In genomic region chr17:2138318-2138717, GRCh38 we compare ENCODE assay signal across 8 cellular contexts.
DNase-seq lines count a peak whose midpoint lies in the region; ATAC-seq and FAIRE-seq lines count a peak whose summit lies in the region.

No MANE protein-coding gene starts in this region.

- WGBS in small intestine, 3 donors, result 44 to 67% (median 56%) methylated on average over 1 of the region's 1 CpG

- H3K9me3 Mint-ChIP-seq in CD4-positive, CD25-positive, alpha-beta regulatory T cell, result no peaks in the 10 kb centered on the region

- H3K27me3 Mint-ChIP-seq in CD4-positive, CD25-positive, alpha-beta regulatory T cell, result no peaks in the 10 kb centered on the region

- peak overlapping the region; percentile 21; the same call in 1 of the 2 replicates for H3K9ac ChIP-seq in Karpas-422 (ENCODE audit: low read length)

- H3K36me3 ChIP-seq in CD4-positive, CD25-positive, alpha-beta regulatory T cell (ENCODE audit: control insufficient read depth, insufficient read depth, low read length), result peaks cover 9% of the 10 kb centered on the region
- H3K36me3 ChIP-seq in Karpas-422 (ENCODE audit: insufficient read depth, low read length) (no peaks in the 10 kb centered on the region), small intestine (ENCODE audit: control insufficient read depth in 2 of 2, insufficient read depth in 2 of 2, low read length in 2 of 2) (no peaks in the 10 kb centered on the region)

- no peak overlapping the region for H3K4me3 ChIP-seq in CD4-positive, CD25-positive, alpha-beta regulatory T cell (ENCODE audit: low read depth, low read length)
- H3K4me3 ChIP-seq in Karpas-422 (ENCODE audit: low read length) (no peak overlapping the region), small intestine (ENCODE audit: low read depth in 1 of 2, low read length in 2 of 2) (no peak overlapping the region)

- peak; percentile 78 to 88 for ATAC-seq in CD4-positive, CD25-positive, alpha-beta regulatory T cell (ENCODE audit: low read depth in 2 of 2)
- peak; percentile 72 for ATAC-seq in GM19035 (IDR thresholded peaks at IDR 0.05; ENCODE audit: unreplicated experiment)
- ATAC-seq in HG03520 (IDR thresholded peaks at IDR 0.05; ENCODE audit: unreplicated experiment), result no peak
- no peak for ATAC-seq in HG03439 (IDR thresholded peaks at IDR 0.05; ENCODE audit: unreplicated experiment)

- H3K27ac Mint-ChIP-seq in CD4-positive, CD25-positive, alpha-beta regulatory T cell, result peak overlapping the region; percentile 52 to 85 (median 78)

- no peaks in the 10 kb centered on the region for H4K20me1 ChIP-seq in Karpas-422 (ENCODE audit: insufficient read depth, low read depth, low read length)

- DNase-seq in CD4-positive, CD25-positive, alpha-beta regulatory T cell, result peak in 2 of 3 donors; percentile 9 to 76
- DNase-seq in Karpas-422 (peak; percentile 61), small intestine (peak; percentile 31), hippocampal formation (lab: John Stamatoyannopoulos, UW) (no peak)
- DNase-seq in central memory CD4-positive, alpha-beta T cell, result peak; percentile 3

- H3K4me2 ChIP-seq in Karpas-422 (ENCODE audit: low read depth, low read length, poor library complexity, severe bottlenecking), result peak overlapping the region; percentile 53

- no peak for FAIRE-seq in small intestine (lab: Jason Lieb, UNC)

- H3K36me3 Mint-ChIP-seq in CD4-positive, CD25-positive, alpha-beta regulatory T cell, result peaks cover 22% of the 10 kb centered on the region

- peaks cover 4% of the 10 kb centered on the region; the same call in 1 of the 2 replicates for H3K79me2 ChIP-seq in Karpas-422 (ENCODE audit: low read length)

- H3K27me3 ChIP-seq in CD4-positive, CD25-positive, alpha-beta regulatory T cell (ENCODE audit: control insufficient read depth, insufficient read depth, low read length), result no peaks in the 10 kb centered on the region
- H3K27me3 ChIP-seq in Karpas-422 (ENCODE audit: low read length), result no peaks in the 10 kb centered on the region
- no peaks in the 10 kb centered on the region for H3K27me3 ChIP-seq in small intestine (ENCODE audit: control insufficient read depth in 2 of 2, insufficient read depth in 2 of 2, low read length in 2 of 2)

- no peaks in the 10 kb centered on the region for H3K9me3 ChIP-seq in CD4-positive, CD25-positive, alpha-beta regulatory T cell (ENCODE audit: control insufficient read depth in 2 of 2, low read length in 2 of 2)
- H3K9me3 ChIP-seq in Karpas-422 (ENCODE audit: low read length) (no peaks in the 10 kb centered on the region), small intestine (ENCODE audit: control insufficient read depth, low read depth) (no peaks in the 10 kb centered on the region)

- peaks cover 4% of the 10 kb centered on the region for H3K4me1 ChIP-seq in CD4-positive, CD25-positive, alpha-beta regulatory T cell (ENCODE audit: control insufficient read depth, insufficient read depth, low read length, poor library complexity, severe bottlenecking)
- H3K4me1 ChIP-seq in Karpas-422 (ENCODE audit: low read length) (peaks cover 32% of the 10 kb centered on the region), small intestine (ENCODE audit: control insufficient read depth in 2 of 2, insufficient read depth in 1 of 2, low read depth in 1 of 2, low read length in 1 of 2) (peaks cover 0 to 4% of the 10 kb centered on the region in 2 donors)

- no peak overlapping the region for H3K27ac ChIP-seq in CD4-positive, CD25-positive, alpha-beta regulatory T cell (ENCODE audit: insufficient read depth, low read length, poor library complexity, severe bottlenecking)
- H3K27ac ChIP-seq in Karpas-422 (ENCODE audit: low read length) (peak overlapping the region; percentile 64), small intestine (ENCODE audit: low read depth in 1 of 2, low read length in 1 of 2) (peak overlapping the region in 1 of 2 donors; percentile 88)

- H2AFZ ChIP-seq in Karpas-422 (ENCODE audit: low read length), result no peak overlapping the region

- H3K9me2 ChIP-seq in Karpas-422 (replicated peaks; ENCODE audit: insufficient read depth, low read length), result no peaks in the 10 kb centered on the region

- peaks cover 10 to 18% (median 16%) of the 10 kb centered on the region in 4 donors for H3K4me1 Mint-ChIP-seq in CD4-positive, CD25-positive, alpha-beta regulatory T cell

- H3K4me3 Mint-ChIP-seq in CD4-positive, CD25-positive, alpha-beta regulatory T cell, result peak overlapping the region in 2 of 4 donors; percentile 0 to 45

Comparison
In these comparisons a context has a peak if more than half of its experiments do, and no peak if none do; other contexts are left out.
1. ATAC-seq: peak in CD4-positive, CD25-positive, alpha-beta regulatory T cell (2 of 2) and GM19035 (single experiment); none in HG03520 (single experiment) and HG03439 (single experiment).
2. DNase-seq: peak in CD4-positive, CD25-positive, alpha-beta regulatory T cell (2 of 3), Karpas-422 (single experiment), central memory CD4-positive, alpha-beta T cell (single experiment) and small intestine (single experiment); none in hippocampal formation (0 of 2).